Comparison of ENCODE assay signal across 22 cellular contexts in genomic region chr14:103142903-103143302, GRCh38. TPM values are rescaled to one million over a fixed set of nuclear protein-coding genes. Genes with fewer than 3 reads are reported as not detected.
"Had no signal": no experiment of that assay in that cellular context is flagged by ENCODE, and none has a peak within 500 bp of the region (broad histone marks: within the 10 kb centered on the region; RNA-seq: fewer than 3 reads in every experiment).

No MANE protein-coding gene starts in this region.

- H3K4me3 ChIP-seq: body of pancreas, lower lobe of right lung, spleen had no signal

- H3K4me1 ChIP-seq: body of pancreas had no signal

- ATAC-seq: activated CD4-positive, alpha-beta T cell treated with anti-CD3 and anti-CD28 coated beads for 36 hours; body of pancreas; lower lobe of right lung; natural killer cell treated with Interleukin-12 subunit alpha and Interleukin-12 subunit beta and Interleukin-15 and Interleukin-18, amount 100 ng/mL, for 72 hours; stimulated activated memory B cell treated with anti-CD40 and anti-IgM and Interleukin-4, amounts not matched to agents 10 μg/mL and 1 μg/mL and 100 μg/mL, for 72 hours; WTC11 had no signal

- H3K27ac Mint-ChIP-seq: activated CD4-positive, alpha-beta T cell treated with anti-CD3 and anti-CD28 coated beads for 36 hours; mesothelial cell of epicardium; natural killer cell treated with Interleukin-12 subunit alpha and Interleukin-12 subunit beta and Interleukin-15 and Interleukin-18, amount 100 ng/mL, for 72 hours; stimulated activated memory B cell treated with anti-CD40 and anti-IgM and Interleukin-4, amounts not matched to agents 10 μg/mL and 1 μg/mL and 100 μg/mL, for 72 hours; WTC11 had no signal

- H3K36me3 ChIP-seq: lower lobe of right lung, spleen had no signal

- H3K36me3 Mint-ChIP-seq: mesothelial cell of epicardium; natural killer cell treated with Interleukin-12 subunit alpha and Interleukin-12 subunit beta and Interleukin-15 and Interleukin-18, amount 100 ng/mL, for 72 hours; stimulated activated memory B cell treated with anti-CD40 and anti-IgM and Interleukin-4, amounts not matched to agents 10 μg/mL and 1 μg/mL and 100 μg/mL, for 72 hours; WTC11 had no signal

- FAIRE-seq: colon, endometrium, frontal cortex, keratinocyte had no signal

- DNase-seq: activated CD4-positive, alpha-beta T cell treated with anti-CD3 and anti-CD28 coated beads for 36 hours; activated CD4-positive, alpha-beta T cell treated with anti-CD3 and anti-CD28 coated beads, Interleukin-2, amount 50 U/mL, for 48 hours; activated naive CD4-positive, alpha-beta T cell treated with Interleukin-2 at 50 U/mL for 16 hours; body of pancreas; central memory CD4-positive, alpha-beta T cell; lower lobe of right lung; nucleus accumbens; retina; spleen; stimulated activated CD4-positive, alpha-beta T cell treated with anti-CD3 and anti-CD28 coated beads, Interleukin-4, amount 100 ng/mL, for 4 hours; T-helper 2 cell had no signal

- H3K9me3 Mint-ChIP-seq: mesothelial cell of epicardium; natural killer cell treated with Interleukin-12 subunit alpha and Interleukin-12 subunit beta and Interleukin-15 and Interleukin-18, amount 100 ng/mL, for 72 hours; WTC11 had no signal

- H3K27ac ChIP-seq: body of pancreas, lower lobe of right lung, spleen had no signal

- H3K4me1 Mint-ChIP-seq: activated CD4-positive, alpha-beta T cell treated with anti-CD3 and anti-CD28 coated beads for 36 hours had no signal

- H3K4me3 Mint-ChIP-seq: activated CD4-positive, alpha-beta T cell treated with anti-CD3 and anti-CD28 coated beads for 36 hours; mesothelial cell of epicardium; natural killer cell treated with Interleukin-12 subunit alpha and Interleukin-12 subunit beta and Interleukin-15 and Interleukin-18, amount 100 ng/mL, for 72 hours; stimulated activated memory B cell treated with anti-CD40 and anti-IgM and Interleukin-4, amounts not matched to agents 10 μg/mL and 1 μg/mL and 100 μg/mL, for 72 hours; WTC11 had no signal

- H3K9me3 ChIP-seq: body of pancreas, lower lobe of right lung, spleen had no signal

RNA-seq across cellular contexts. Expression of gene EXOC3L4, which starts 48.4 kb away (rescaled TPM):
- total RNA-seq: activated CD4-positive, alpha-beta T cell treated with anti-CD3 and anti-CD28 coated beads for 36 hours; mesothelial cell of epicardium; natural killer cell treated with Interleukin-12 subunit alpha and Interleukin-12 subunit beta and Interleukin-15 and Interleukin-18, amount 100 ng/mL, for 72 hours had no signal
- polyA plus RNA-seq: keratinocyte had no signal

RNA-seq across cellular contexts. Expression of gene LBHD2, which starts 58.9 kb away (rescaled TPM):
- total RNA-seq: activated CD4-positive, alpha-beta T cell treated with anti-CD3 and anti-CD28 coated beads for 36 hours; body of pancreas; frontal cortex; lower lobe of right lung; mesothelial cell of epicardium; natural killer cell treated with Interleukin-12 subunit alpha and Interleukin-12 subunit beta and Interleukin-15 and Interleukin-18, amount 100 ng/mL, for 72 hours; posterior vena cava; spleen; urinary bladder; WTC11 had no signal
- polyA plus RNA-seq: esophagus, keratinocyte, urinary bladder had no signal
